ENCODE assay signal across 1 cellular context in genomic region chr1:78385744-78386462, GRCh38.
TF ChIP-seq lines count a peak whose summit lies in the region.

No MANE protein-coding gene starts in this region.

TF ChIP-seq in GM23338, 12 proteins besides CTCF, POLR2A, EP300 and RAD21 (continued from another document):
- TF ChIP-seq, protein P1, sequence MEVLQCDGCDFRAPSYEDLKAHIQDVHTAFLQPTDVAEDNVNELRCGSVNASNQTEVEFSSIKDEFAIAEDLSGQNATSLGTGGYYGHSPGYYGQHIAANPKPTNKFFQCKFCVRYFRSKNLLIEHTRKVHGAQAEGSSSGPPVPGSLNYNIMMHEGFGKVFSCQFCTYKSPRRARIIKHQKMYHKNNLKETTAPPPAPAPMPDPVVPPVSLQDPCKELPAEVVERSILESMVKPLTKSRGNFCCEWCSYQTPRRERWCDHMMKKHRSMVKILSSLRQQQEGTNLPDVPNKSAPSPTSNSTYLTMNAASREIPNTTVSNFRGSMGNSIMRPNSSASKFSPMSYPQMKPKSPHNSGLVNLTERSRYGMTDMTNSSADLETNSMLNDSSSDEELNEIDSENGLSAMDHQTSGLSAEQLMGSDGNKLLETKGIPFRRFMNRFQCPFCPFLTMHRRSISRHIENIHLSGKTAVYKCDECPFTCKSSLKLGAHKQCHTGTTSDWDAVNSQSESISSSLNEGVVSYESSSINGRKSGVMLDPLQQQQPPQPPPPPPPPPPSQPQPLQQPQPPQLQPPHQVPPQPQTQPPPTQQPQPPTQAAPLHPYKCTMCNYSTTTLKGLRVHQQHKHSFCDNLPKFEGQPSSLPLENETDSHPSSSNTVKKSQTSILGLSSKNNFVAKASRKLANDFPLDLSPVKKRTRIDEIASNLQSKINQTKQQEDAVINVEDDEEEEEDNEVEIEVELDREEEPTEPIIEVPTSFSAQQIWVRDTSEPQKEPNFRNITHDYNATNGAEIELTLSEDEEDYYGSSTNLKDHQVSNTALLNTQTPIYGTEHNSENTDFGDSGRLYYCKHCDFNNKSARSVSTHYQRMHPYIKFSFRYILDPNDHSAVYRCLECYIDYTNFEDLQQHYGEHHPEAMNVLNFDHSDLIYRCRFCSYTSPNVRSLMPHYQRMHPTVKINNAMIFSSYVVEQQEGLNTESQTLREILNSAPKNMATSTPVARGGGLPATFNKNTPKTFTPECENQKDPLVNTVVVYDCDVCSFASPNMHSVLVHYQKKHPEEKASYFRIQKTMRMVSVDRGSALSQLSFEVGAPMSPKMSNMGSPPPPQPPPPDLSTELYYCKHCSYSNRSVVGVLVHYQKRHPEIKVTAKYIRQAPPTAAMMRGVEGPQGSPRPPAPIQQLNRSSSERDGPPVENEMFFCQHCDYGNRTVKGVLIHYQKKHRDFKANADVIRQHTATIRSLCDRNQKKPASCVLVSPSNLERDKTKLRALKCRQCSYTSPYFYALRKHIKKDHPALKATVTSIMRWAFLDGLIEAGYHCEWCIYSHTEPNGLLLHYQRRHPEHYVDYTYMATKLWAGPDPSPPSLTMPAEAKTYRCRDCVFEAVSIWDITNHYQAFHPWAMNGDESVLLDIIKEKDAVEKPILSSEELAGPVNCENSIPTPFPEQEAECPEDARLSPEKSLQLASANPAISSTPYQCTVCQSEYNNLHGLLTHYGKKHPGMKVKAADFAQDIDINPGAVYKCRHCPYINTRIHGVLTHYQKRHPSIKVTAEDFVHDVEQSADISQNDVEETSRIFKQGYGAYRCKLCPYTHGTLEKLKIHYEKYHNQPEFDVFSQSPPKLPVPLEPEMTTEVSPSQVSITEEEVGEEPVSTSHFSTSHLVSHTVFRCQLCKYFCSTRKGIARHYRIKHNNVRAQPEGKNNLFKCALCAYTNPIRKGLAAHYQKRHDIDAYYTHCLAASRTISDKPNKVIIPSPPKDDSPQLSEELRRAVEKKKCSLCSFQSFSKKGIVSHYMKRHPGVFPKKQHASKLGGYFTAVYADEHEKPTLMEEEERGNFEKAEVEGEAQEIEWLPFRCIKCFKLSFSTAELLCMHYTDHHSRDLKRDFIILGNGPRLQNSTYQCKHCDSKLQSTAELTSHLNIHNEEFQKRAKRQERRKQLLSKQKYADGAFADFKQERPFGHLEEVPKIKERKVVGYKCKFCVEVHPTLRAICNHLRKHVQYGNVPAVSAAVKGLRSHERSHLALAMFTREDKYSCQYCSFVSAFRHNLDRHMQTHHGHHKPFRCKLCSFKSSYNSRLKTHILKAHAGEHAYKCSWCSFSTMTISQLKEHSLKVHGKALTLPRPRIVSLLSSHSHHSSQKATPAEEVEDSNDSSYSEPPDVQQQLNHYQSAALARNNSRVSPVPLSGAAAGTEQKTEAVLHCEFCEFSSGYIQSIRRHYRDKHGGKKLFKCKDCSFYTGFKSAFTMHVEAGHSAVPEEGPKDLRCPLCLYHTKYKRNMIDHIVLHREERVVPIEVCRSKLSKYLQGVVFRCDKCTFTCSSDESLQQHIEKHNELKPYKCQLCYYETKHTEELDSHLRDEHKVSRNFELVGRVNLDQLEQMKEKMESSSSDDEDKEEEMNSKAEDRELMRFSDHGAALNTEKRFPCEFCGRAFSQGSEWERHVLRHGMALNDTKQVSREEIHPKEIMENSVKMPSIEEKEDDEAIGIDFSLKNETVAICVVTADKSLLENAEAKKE (CRISPR knock-in tag; IDR thresholded peaks at IDR 0.05): no peak
